24 cellular contexts compared by ENCODE assay signal in genomic region chr21:36539434-36540150, GRCh38. TPM values are rescaled to one million over a fixed set of nuclear protein-coding genes. Genes with fewer than 3 reads are reported as not detected.
DNase-seq lines count a peak whose midpoint lies in the region; ATAC-seq and TF ChIP-seq lines count a peak whose summit lies in the region.
"Had no signal": no experiment of that assay in that cellular context is flagged by ENCODE, and none has a peak within 500 bp of the region (broad histone marks: within the 10 kb centered on the region; RNA-seq: fewer than 3 reads in every experiment).

No MANE protein-coding gene starts in this region.

- H3K79me1 ChIP-seq in IMR-90 (ENCODE audit: low read depth in 1 of 2, low read length in 2 of 2), result no peaks in the 10 kb centered on the region
- no peaks in the 10 kb centered on the region for H3K79me1 ChIP-seq in trophoblast cell (ENCODE audit: low read length)

- no peak overlapping the region for H3K4ac ChIP-seq in IMR-90 (ENCODE audit: low read depth, low read length)
- no peak overlapping the region for H3K4ac ChIP-seq in trophoblast cell (ENCODE audit: low read depth, low read length)

- H3K23ac ChIP-seq in IMR-90 (ENCODE audit: low read depth, low read length), result no peak overlapping the region
- H3K23ac ChIP-seq in trophoblast cell (ENCODE audit: low read length), result peak overlapping the region; percentile 89

- no peak overlapping the region for H2AK9ac ChIP-seq in IMR-90 (replicated peaks; ENCODE audit: low read depth, low read length, poor library complexity)

- no peak overlapping the region for H2BK20ac ChIP-seq in IMR-90 (ENCODE audit: low read depth, low read length)

- H3K4me3 ChIP-seq in IMR-90 (ENCODE audit: insufficient read depth, low read depth, low read length) (no peak overlapping the region), coronary artery (no peak overlapping the region), trophoblast cell (ENCODE audit: low read depth, low read length) (peak overlapping the region; percentile 58)
- H3K4me3 ChIP-seq: HAP-1, SJCRH30 had no signal

- H3K4me2 ChIP-seq in IMR-90 (ENCODE audit: low read depth, low read length), result no peak overlapping the region
- no peak overlapping the region for H3K4me2 ChIP-seq in trophoblast cell (ENCODE audit: low read length)

- H3K9me3 ChIP-seq in IMR-90 (ENCODE audit: control insufficient read depth, insufficient read depth, low read length) (peaks cover 2% of the 10 kb centered on the region; the same call in 1 of the 2 replicates), trophoblast cell (ENCODE audit: insufficient read depth, low read depth, low read length) (peaks cover 8% of the 10 kb centered on the region)
- H3K9me3 ChIP-seq: HAP-1, SJCRH30 had no signal

- POLR2A ChIA-PET in IMR-90 (lab: Charles Lee; ENCODE audit: unreplicated experiment), result no interaction called here

- in situ Hi-C loops in IMR-90 (cut with MboI; ENCODE audit: low sequenced_read_pairs), result no loop called here

- DNase-seq in IMR-90 (no peak), coronary artery (ENCODE audit: low spot score) (peak; percentile 28), trophoblast cell (no peak), NCI-H187 (lab: John Stamatoyannopoulos, UW) (no peak), left lobe of liver (ENCODE audit: low spot score) (no peak)
- no peak for DNase-seq in activated CD4-positive, alpha-beta T cell treated with anti-CD3 and anti-CD28 coated beads, Interleukin-2, amount 50 U/mL, for 48 hours
- DNase-seq: CD4-positive, CD25-positive, alpha-beta regulatory T cell; EL; GF-D8; Karpas-422; MV-4-11; NCI-H1105 treated with DMSO at 0.1 percent for 48 hours; NCI-H1694; NCI-H2081 treated with DMSO at 0.1 percent for 48 hours; NCI-H2171 treated with DMSO at 0.1 percent for 48 hours; NCI-H526; OCI-M1; SJCRH30 had no signal

- H4K8ac ChIP-seq in IMR-90 (ENCODE audit: low read depth in 2 of 2, low read length in 2 of 2) (no peak overlapping the region), trophoblast cell (ENCODE audit: low read depth, low read length) (no peak overlapping the region)

- dilution Hi-C loops in IMR-90 (cut with HindIII; ENCODE audit: low sequenced_read_pairs, unreplicated experiment), result no loop called here

- no peak overlapping the region for H4K12ac ChIP-seq in trophoblast cell (ENCODE audit: low read depth, low read length)

- no peak overlapping the region for H2BK15ac ChIP-seq in IMR-90 (ENCODE audit: low read depth, low read length)

- H2BK12ac ChIP-seq in trophoblast cell (ENCODE audit: low read length), result no peak overlapping the region

- H3K9ac ChIP-seq in IMR-90 (ENCODE audit: low read depth, low read length) (no peak overlapping the region), trophoblast cell (ENCODE audit: low read length) (no peak overlapping the region)

- H3K56ac ChIP-seq in IMR-90 (ENCODE audit: extremely low read depth, insufficient read depth, low read length), result no peak overlapping the region

- WGBS in IMR-90 (ENCODE audit: extremely low coverage in 2 of 2, insufficient read length in 1 of 2), 2 experiments, result 95 to 100% methylated on average over 3 to 4 of the region's 6 CpGs
- 100% methylated on average over 5 of the region's 6 CpGs for WGBS in trophoblast cell (ENCODE audit: extremely low coverage, insufficient coverage, insufficient read length)

- H2BK5ac ChIP-seq in IMR-90 (ENCODE audit: low read depth, low read length, poor library complexity, severe bottlenecking), result peak overlapping the region; percentile 76
- no peak overlapping the region for H2BK5ac ChIP-seq in trophoblast cell (ENCODE audit: low read depth, low read length, poor library complexity)

- H3K14ac ChIP-seq in IMR-90 (replicated peaks; ENCODE audit: low read depth, low read length) (no peak overlapping the region), trophoblast cell (ENCODE audit: low read length) (no peak overlapping the region)

- H2AFZ ChIP-seq in IMR-90 (replicated peaks; ENCODE audit: low read length, poor library complexity), result peak overlapping the region; percentile 23
- H2AFZ ChIP-seq in trophoblast cell (ENCODE audit: insufficient read depth, low read length, poor library complexity), result no peak overlapping the region

- no peaks in the 10 kb centered on the region for H3K79me2 ChIP-seq in trophoblast cell (ENCODE audit: control insufficient read depth, insufficient read depth, low read length, poor library complexity)

- H3K9me1 ChIP-seq in IMR-90 (ENCODE audit: insufficient read depth, low read length), result peaks cover 6% of the 10 kb centered on the region; the same call in 1 of the 2 replicates

- TF ChIP-seq POLR2A in GM19099 (IDR thresholded peaks at IDR 0.05; ENCODE audit: extremely low read depth, insufficient read length, low read depth) (peak; percentile 19), IMR-90 (IDR thresholded peaks at IDR 0.05; ENCODE audit: low read depth, low read length) (no peak)

- peaks cover 54% of the 10 kb centered on the region for H3K27me3 ChIP-seq in IMR-90 (ENCODE audit: control insufficient read depth, insufficient read depth, low read length)
- no peaks in the 10 kb centered on the region for H3K27me3 ChIP-seq in trophoblast cell (ENCODE audit: insufficient read depth, low read length)

- H2AK5ac ChIP-seq in IMR-90 (ENCODE audit: low read depth, low read length) (no peak overlapping the region), trophoblast cell (ENCODE audit: low read length) (no peak overlapping the region)

- ATAC-seq in IMR-90 (ENCODE audit: low read depth) (no peak), left lobe of liver (no peak)

- no peak overlapping the region for H4K5ac ChIP-seq in IMR-90 (ENCODE audit: low read depth, low read length)

- CTCF ChIA-PET in IMR-90 (lab: Yijun Ruan, JAX), result interaction anchor here (0.6 kb wide), 1 partner anchor 108 kb away, joined by 3 read pairs; no protein-coding TSS in a partner anchor

- H2BK120ac ChIP-seq in IMR-90 (ENCODE audit: low read depth, low read length), result no peak overlapping the region
- H2BK120ac ChIP-seq in trophoblast cell (ENCODE audit: insufficient read depth, low read length, poor library complexity), result no peak overlapping the region

- TF ChIP-seq CTCF in IMR-90 (conservative IDR thresholded peaks at IDR 0.05; ENCODE audit: low read depth, low read length) (no peak), coronary artery (IDR thresholded peaks at IDR 0.05) (no peak)

- no peaks in the 10 kb centered on the region for H3K4me1 ChIP-seq in IMR-90 (ENCODE audit: control insufficient read depth, insufficient read depth, low read length)
- H3K4me1 ChIP-seq in trophoblast cell (ENCODE audit: control insufficient read depth in 1 of 2, insufficient read depth in 2 of 2, low read length in 2 of 2), result no peaks in the 10 kb centered on the region
- H3K4me1 ChIP-seq: HAP-1, SJCRH30 had no signal

- BruUV-seq in IMR-90 (replicated peaks; lab: Mats Ljungman, UMichigan), result no TSS peak

- intact Hi-C loops in IMR-90 (cut with micrococcal nuclease), result no loop called here

- H4K20me1 ChIP-seq in IMR-90 (ENCODE audit: insufficient read depth, low read length), result no peaks in the 10 kb centered on the region; the same call in 1 of the 2 replicates

- H3K36me3 ChIP-seq in IMR-90 (ENCODE audit: control insufficient read depth, insufficient read depth, low read length) (no peaks in the 10 kb centered on the region), trophoblast cell (ENCODE audit: control insufficient read depth in 1 of 2, insufficient read depth in 2 of 2, low read length in 2 of 2) (no peaks in the 10 kb centered on the region)
- H3K36me3 ChIP-seq: HAP-1, SJCRH30 had no signal

- H3K27ac ChIP-seq in IMR-90 (ENCODE audit: insufficient read depth, low read length) (no peak overlapping the region), coronary artery (no peak overlapping the region), trophoblast cell (ENCODE audit: low read depth, low read length) (no peak overlapping the region)
- H3K27ac ChIP-seq: SJCRH30 had no signal

- TF ChIP-seq RAD21 in IMR-90 (IDR thresholded peaks at IDR 0.05; ENCODE audit: low read length), result no peak

- H3K18ac ChIP-seq in IMR-90 (ENCODE audit: low read depth, low read length) (no peak overlapping the region), trophoblast cell (ENCODE audit: low read length) (no peak overlapping the region)

- H4K91ac ChIP-seq in IMR-90 (ENCODE audit: insufficient read depth, low read depth, low read length), result no peak overlapping the region
- H4K91ac ChIP-seq in trophoblast cell (ENCODE audit: low read depth, low read length), result no peak overlapping the region

TF ChIP-seq in IMR-90, 13 proteins besides CTCF, POLR2A, EP300 and RAD21:
- TF ChIP-seq RFX5 (IDR thresholded peaks at IDR 0.05; ENCODE audit: low read depth, low read length) (no peak), CHD1 (IDR thresholded peaks at IDR 0.05; ENCODE audit: low read depth, low read length) (no peak), USF2 (IDR thresholded peaks at IDR 0.05; ENCODE audit: low read depth, low read length) (no peak), SMC3 (IDR thresholded peaks at IDR 0.05; ENCODE audit: low read depth, low read length) (no peak), ELK1 (IDR thresholded peaks at IDR 0.05; ENCODE audit: borderline replicate concordance, low read depth, low read length) (no peak), NFE2L2 (IDR thresholded peaks at IDR 0.05; ENCODE audit: low read depth, low read length) (no peak), FOS (IDR thresholded peaks at IDR 0.05; ENCODE audit: low read depth, low read length) (no peak), BHLHE40 (IDR thresholded peaks at IDR 0.05; ENCODE audit: low read depth, low read length) (no peak)

RNA-seq across cellular contexts. Expression of gene CLDN14, which starts 59.7 kb away (rescaled TPM):
- total RNA-seq in IMR-90 (2012; rRNA removed) (not detected in 2 replicates), left lobe of liver (16.4 TPM)
- polyA plus RNA-seq in IMR-90 (2012; rRNA removed), result not detected in 2 replicates
- 0.04 TPM in 1 of 2 replicates, not detected in the other for polyA plus RNA-seq in IMR-90 (2012; cell fraction: cytosol; rRNA removed)
- polyA plus RNA-seq in IMR-90 (2012; cell fraction: nucleus; rRNA removed; ENCODE audit: low replicate concordance), result 0.04 TPM in 1 of 2 replicates, not detected in the other
- 0.06 and 0.10 TPM in 2 replicates for polyA plus RNA-seq in trophoblast cell (2013)
- total RNA-seq: CD4-positive, CD25-positive, alpha-beta regulatory T cell; HT1080; M059J; SJCRH30 had no signal
- polyA plus RNA-seq: BJ; CD4-positive, CD25-positive, alpha-beta regulatory T cell; IgD-negative memory B cell had no signal

Comparison
In these comparisons a context has a peak if more than half of its experiments do, and no peak if none do; other contexts are left out.
1. RNA of gene CLDN14, which starts 59.7 kb away (total RNA-seq): 16.4 TPM in left lobe of liver (single experiment); not detected in IMR-90; every median in the first group is over 10 times any median in the second.